15 cellular contexts compared by ENCODE assay signal in genomic region chr2:128474962-128475361, GRCh38.
"Had no signal": no experiment of that assay in that cellular context is flagged by ENCODE, and none has a peak within 500 bp of the region (broad histone marks: within the 10 kb centered on the region; RNA-seq: fewer than 3 reads in every experiment).

No MANE protein-coding gene starts in this region.

- H3K36me3 Mint-ChIP-seq: activated naive CD4-positive, alpha-beta T cell treated with anti-CD3 and anti-CD28 coated beads, Interleukin-2, amount 10 ng/mL, durations not matched to agents 7 days and 5 days had no signal

- FAIRE-seq: astrocyte, bronchial epithelial cell, keratinocyte, urothelium cell line had no signal

- H3K27ac Mint-ChIP-seq: activated naive CD4-positive, alpha-beta T cell treated with anti-CD3 and anti-CD28 coated beads, Interleukin-2, amount 10 ng/mL, durations not matched to agents 7 days and 5 days; activated T-cell treated with anti-CD3 and anti-CD28 coated beads, Interleukin-2, amount 50 U/mL, for 24 hours; naive thymus-derived CD8-positive, alpha-beta T cell had no signal

- H3K27ac ChIP-seq: psoas muscle, right lobe of liver had no signal

- H3K9me3 ChIP-seq: right lobe of liver had no signal

- H3K4me3 ChIP-seq: hepatocyte, mucosa of descending colon, psoas muscle, right lobe of liver had no signal

- H3K36me3 ChIP-seq: right lobe of liver had no signal

- ATAC-seq: activated CD4-positive, CD25-positive, alpha-beta regulatory T cell treated with anti-CD3 and anti-CD28 coated beads, Interleukin-2, amount 50 U/mL, for 24 hours; left lobe of liver; naive thymus-derived CD8-positive, alpha-beta T cell; psoas muscle had no signal

- H3K27me3 ChIP-seq: hepatocyte, right lobe of liver had no signal

- H3K4me1 ChIP-seq: psoas muscle, right lobe of liver had no signal

- H3K4me3 Mint-ChIP-seq: activated naive CD4-positive, alpha-beta T cell treated with anti-CD3 and anti-CD28 coated beads, Interleukin-2, amount 10 ng/mL, durations not matched to agents 7 days and 5 days; activated T-cell treated with anti-CD3 and anti-CD28 coated beads, Interleukin-2, amount 50 U/mL, for 24 hours; naive thymus-derived CD8-positive, alpha-beta T cell had no signal

- DNase-seq: activated naive CD4-positive, alpha-beta T cell treated with anti-CD3 and anti-CD28 coated beads, Interleukin-2, amount 10 ng/mL, durations not matched to agents 7 days and 5 days; activated T-cell treated with anti-CD3 and anti-CD28 coated beads, Interleukin-2, amount 50 U/mL, for 24 hours; mucosa of descending colon; naive thymus-derived CD8-positive, alpha-beta T cell; psoas muscle; SW 1271; T-helper 9 cell had no signal
